In the genomic region with DNA sequence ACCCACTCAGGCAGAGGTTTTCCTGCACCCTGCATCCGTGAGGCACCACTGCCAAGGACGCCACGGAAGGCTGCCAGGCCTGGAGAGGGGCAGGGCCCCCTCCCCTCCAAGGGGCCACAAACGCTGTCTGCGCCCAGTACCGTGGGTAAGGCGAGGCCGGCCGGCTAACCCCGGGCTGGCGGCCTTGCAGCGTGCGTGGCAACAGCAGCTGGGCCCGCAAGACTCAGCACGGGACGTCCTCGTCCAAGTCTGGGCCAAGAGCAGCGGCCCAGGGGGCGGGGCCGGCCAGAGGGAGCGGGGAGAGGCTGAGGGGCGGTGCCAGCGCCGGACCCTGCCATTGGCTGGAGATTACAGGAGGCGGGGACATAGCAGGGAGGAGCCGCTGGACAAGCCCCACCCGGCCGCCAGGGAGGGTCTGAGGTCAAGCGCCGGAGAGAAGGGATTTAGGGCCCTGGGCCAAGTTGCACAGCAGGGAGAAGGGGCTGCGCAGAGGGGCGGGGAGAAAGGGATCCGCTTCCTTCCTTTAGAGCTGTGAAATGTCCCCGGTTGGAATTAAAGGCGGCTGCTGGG, we compare ENCODE assay signal across 8 cellular contexts. TPM values are rescaled to one million over a fixed set of nuclear protein-coding genes. Genes with fewer than 3 reads are reported as not detected.
DNase-seq lines count a peak whose midpoint lies in the region; ATAC-seq and TF ChIP-seq lines count a peak whose summit lies in the region.

No MANE protein-coding gene starts in this region.

- H3K4me3 Mint-ChIP-seq in GM23338: peak overlapping the region; percentile 61
- no peak overlapping the region for H3K4me3 Mint-ChIP-seq in stimulated activated naive CD8-positive, alpha-beta T cell treated with anti-CD3 and anti-CD28 coated beads, Interleukin-15, amount 100 ng/mL, for 72 hours

- no peaks in the 10 kb centered on the region for H3K27me3 ChIP-seq in GM23338 (ENCODE audit: insufficient read depth)
- H3K27me3 ChIP-seq in mesendoderm (ENCODE audit: insufficient read depth, low read length, poor library complexity): no peaks in the 10 kb centered on the region

- no peak overlapping the region for H4K5ac ChIP-seq in mesendoderm (ENCODE audit: low read length)

- H4K20me1 ChIP-seq in GM23338 (replicated peaks; ENCODE audit: insufficient read depth): peaks cover 5% of the 10 kb centered on the region

- WGBS in mesendoderm (ENCODE audit: extremely low coverage, insufficient coverage, low lambda C conversion rate): no CpG with 5 or more reads among the region's 35 CpGs

- H3K56ac ChIP-seq in mesendoderm (ENCODE audit: low read length): peak overlapping the region; percentile 92

- no peak for TF ChIP-seq CTCF in GM23338 (conservative IDR thresholded peaks at IDR 0.05; ENCODE audit: low read depth in 2 of 2)
- no peak for TF ChIP-seq CTCF in WI38 (IDR thresholded peaks at IDR 0.05; ENCODE audit: low read depth, low read length)

- H3K18ac ChIP-seq in mesendoderm (ENCODE audit: low read length): no peak overlapping the region

- peak overlapping the region; percentile 84 for H3K9ac ChIP-seq in mesendoderm (ENCODE audit: low read length)

- H3K27ac Mint-ChIP-seq in GM23338: peak overlapping the region; percentile 85
- peak overlapping the region in 1 of 2 donors; percentile 71 for H3K27ac Mint-ChIP-seq in stimulated activated naive CD8-positive, alpha-beta T cell treated with anti-CD3 and anti-CD28 coated beads, Interleukin-15, amount 100 ng/mL, for 72 hours

- H2BK15ac ChIP-seq in mesendoderm (replicated peaks; ENCODE audit: low read depth): no peak overlapping the region

- in situ Hi-C loops in G401 (cut with HindIII; ENCODE audit: low sequenced_read_pairs): no loop called here

- H3K23ac ChIP-seq in mesendoderm (ENCODE audit: low read length): no peak overlapping the region

- no peak overlapping the region for H3K4ac ChIP-seq in mesendoderm (ENCODE audit: low read depth, low read length)

- peak overlapping the region; percentile 83 for H3K27ac ChIP-seq in GM23338 (ENCODE audit: low read depth)
- peak overlapping the region; percentile 28 for H3K27ac ChIP-seq in mesendoderm (ENCODE audit: low read depth, low read length)

- H2BK5ac ChIP-seq in mesendoderm (ENCODE audit: low read length): no peak overlapping the region

- H4K8ac ChIP-seq in mesendoderm (ENCODE audit: low read depth, low read length): no peak overlapping the region

- TF ChIP-seq POLR2A in erythroblast (IDR thresholded peaks at IDR 0.05; ENCODE audit: low read length): no peak

- DNase-seq in G401 (ENCODE audit: low spot score) (peak; percentile 96), GM23338 (ENCODE audit: low spot score) (peak; percentile 99), M059J (ENCODE audit: low read depth) (peak; percentile 85), erythroblast (lab: John Stamatoyannopoulos, UW) (peak; percentile 94 to 95), mesendoderm (peak; percentile 98), NCI-H2081 treated with DMSO at 0.1 percent for 48 hours (lab: John Stamatoyannopoulos, UW) (no peak)
- peak; percentile 40 to 59 for DNase-seq in stimulated activated naive CD8-positive, alpha-beta T cell treated with anti-CD3 and anti-CD28 coated beads, Interleukin-15, amount 100 ng/mL, for 72 hours

- peaks cover 64% of the 10 kb centered on the region for H3K36me3 Mint-ChIP-seq in GM23338 (ENCODE audit: low read depth)

- ATAC-seq in GM23338: peak; percentile 96
- ATAC-seq in stimulated activated naive CD8-positive, alpha-beta T cell treated with anti-CD3 and anti-CD28 coated beads, Interleukin-15, amount 100 ng/mL, for 72 hours: peak; percentile 84

- H3K4me1 Mint-ChIP-seq in GM23338: peaks cover 60% of the 10 kb centered on the region
- peaks cover 14% of the 10 kb centered on the region for H3K4me1 Mint-ChIP-seq in stimulated activated naive CD8-positive, alpha-beta T cell treated with anti-CD3 and anti-CD28 coated beads, Interleukin-15, amount 100 ng/mL, for 72 hours

- no peaks in the 10 kb centered on the region for H3K9me3 Mint-ChIP-seq in GM23338
- no peaks in the 10 kb centered on the region for H3K9me3 Mint-ChIP-seq in stimulated activated naive CD8-positive, alpha-beta T cell treated with anti-CD3 and anti-CD28 coated beads, Interleukin-15, amount 100 ng/mL, for 72 hours

- H2AFZ ChIP-seq in GM23338: no peak overlapping the region

- H3K4me1 ChIP-seq in GM23338 (ENCODE audit: insufficient read depth) (peaks cover 31% of the 10 kb centered on the region), mesendoderm (ENCODE audit: control insufficient read depth, low read depth, low read length) (peaks cover 12% of the 10 kb centered on the region)

- H3F3A ChIP-seq in GM23338 (replicated peaks; ENCODE audit: low read depth): peaks cover 13% of the 10 kb centered on the region

- H3K4me3 ChIP-seq in GM23338: peak overlapping the region; percentile 53
- H3K4me3 ChIP-seq in WI38 (ENCODE audit: low read depth, low read length): peak overlapping the region; percentile 43
- no peak overlapping the region for H3K4me3 ChIP-seq in mesendoderm (ENCODE audit: low read length)

- H3K79me2 ChIP-seq in GM23338 (replicated peaks; ENCODE audit: insufficient read depth): peaks cover 14% of the 10 kb centered on the region; the same call in 1 of the 2 replicates
- no peaks in the 10 kb centered on the region for H3K79me2 ChIP-seq in mesendoderm (ENCODE audit: control insufficient read depth, insufficient read depth, low read length)

- no peaks in the 10 kb centered on the region for H3K9me2 ChIP-seq in GM23338 (ENCODE audit: insufficient read depth)

- no peak overlapping the region for H2AK5ac ChIP-seq in mesendoderm (ENCODE audit: low read length)

- no peak overlapping the region for H2BK120ac ChIP-seq in mesendoderm (ENCODE audit: low read depth, low read length)

- H3K79me1 ChIP-seq in mesendoderm (ENCODE audit: low read length): no peaks in the 10 kb centered on the region

- peaks cover 16% of the 10 kb centered on the region for H3K27me3 Mint-ChIP-seq in GM23338 (ENCODE audit: insufficient read depth, low read depth, poor library complexity)
- no peaks in the 10 kb centered on the region for H3K27me3 Mint-ChIP-seq in stimulated activated naive CD8-positive, alpha-beta T cell treated with anti-CD3 and anti-CD28 coated beads, Interleukin-15, amount 100 ng/mL, for 72 hours

- H3K36me3 ChIP-seq in GM23338 (ENCODE audit: insufficient read depth) (peaks cover 5% of the 10 kb centered on the region; the same call in 1 of the 2 replicates), mesendoderm (ENCODE audit: control insufficient read depth, insufficient read depth, low read length) (no peaks in the 10 kb centered on the region)

- H3K4me2 ChIP-seq in GM23338 (peak overlapping the region; percentile 87), mesendoderm (ENCODE audit: low read length) (peak overlapping the region; percentile 49)

TF ChIP-seq in GM23338, 12 proteins besides CTCF, POLR2A, EP300 and RAD21 (continues in another document):
- TF ChIP-seq CREB1 (CRISPR knock-in tag; IDR thresholded peaks at IDR 0.05; ENCODE audit: low read depth) (no peak), POLR2AphosphoS5 (IDR thresholded peaks at IDR 0.05; ENCODE audit: low read depth) (peak; percentile 74), STAT1 (IDR thresholded peaks at IDR 0.05; ENCODE audit: unreplicated experiment) (no peak)

RNA-seq across cellular contexts. Expression of a gene that starts 16.0 kb away (rescaled TPM):
- 8.8 and 15.1 TPM in 2 replicates for total RNA-seq in G401 (2014; rRNA removed; shearing (Covaris generic))
- total RNA-seq in GM23338 (2014; rRNA removed; shearing (Covaris generic)): 49.7 and 49.8 TPM in 2 replicates
- polyA plus RNA-seq in GM23338 (2016; fragmentation: Nextera tagmentation; extraction: Ambion mirVana): 19.6 and 19.7 TPM in 2 replicates
- total RNA-seq in M059J (2014; rRNA removed; shearing (Covaris generic)): 4.8 and 6.9 TPM in 2 replicates
- polyA plus RNA-seq in mesendoderm (2013, experiment 1 of 2): 11.1 TPM
- 10.7 TPM for polyA plus RNA-seq in mesendoderm (2013, experiment 2 of 2)

RNA-seq across cellular contexts. Expression of a gene that starts 31.1 kb away (rescaled TPM):
- 36.2 and 53.0 TPM in 2 replicates for total RNA-seq in G401 (2014; rRNA removed; shearing (Covaris generic))
- 59.1 and 75.8 TPM in 2 replicates for total RNA-seq in GM23338 (2014; rRNA removed; shearing (Covaris generic))
- polyA plus RNA-seq in GM23338 (2016; fragmentation: Nextera tagmentation; extraction: Ambion mirVana): 193 and 194 TPM in 2 replicates
- 44.6 and 47.9 TPM in 2 replicates for total RNA-seq in M059J (2014; rRNA removed; shearing (Covaris generic))
- 168 TPM for polyA plus RNA-seq in mesendoderm (2013, experiment 1 of 2)
- 163 TPM for polyA plus RNA-seq in mesendoderm (2013, experiment 2 of 2)

RNA-seq across cellular contexts. Expression of a gene that starts 37.9 kb away (rescaled TPM):
- not detected in 2 replicates for total RNA-seq in G401 (2014; rRNA removed; shearing (Covaris generic))
- total RNA-seq in GM23338 (2014; rRNA removed; shearing (Covaris generic)): 0.31 TPM in 1 of 2 replicates, not detected in the other
- 0.14 and 0.70 TPM in 2 replicates for polyA plus RNA-seq in GM23338 (2016; fragmentation: Nextera tagmentation; extraction: Ambion mirVana)
- not detected in 2 replicates for total RNA-seq in M059J (2014; rRNA removed; shearing (Covaris generic))
- polyA plus RNA-seq in mesendoderm (2013, experiment 1 of 2): 0.18 TPM
- polyA plus RNA-seq in mesendoderm (2013, experiment 2 of 2): 0.13 TPM

RNA-seq across cellular contexts. Expression of a gene that starts 39.2 kb away (rescaled TPM):
- 2.9 TPM in 1 of 2 replicates, not detected in the other for total RNA-seq in G401 (2014; rRNA removed; shearing (Covaris generic))
- total RNA-seq in GM23338 (2014; rRNA removed; shearing (Covaris generic)): 15.9 and 16.1 TPM in 2 replicates
- 13.1 and 13.9 TPM in 2 replicates for polyA plus RNA-seq in GM23338 (2016; fragmentation: Nextera tagmentation; extraction: Ambion mirVana)
- total RNA-seq in M059J (2014; rRNA removed; shearing (Covaris generic)): 0.34 and 0.96 TPM in 2 replicates
- polyA plus RNA-seq in mesendoderm (2013, experiment 1 of 2): 4.2 TPM
- 4.5 TPM for polyA plus RNA-seq in mesendoderm (2013, experiment 2 of 2)
